ENCODE assay signal across 8 cellular contexts in the genomic region with DNA sequence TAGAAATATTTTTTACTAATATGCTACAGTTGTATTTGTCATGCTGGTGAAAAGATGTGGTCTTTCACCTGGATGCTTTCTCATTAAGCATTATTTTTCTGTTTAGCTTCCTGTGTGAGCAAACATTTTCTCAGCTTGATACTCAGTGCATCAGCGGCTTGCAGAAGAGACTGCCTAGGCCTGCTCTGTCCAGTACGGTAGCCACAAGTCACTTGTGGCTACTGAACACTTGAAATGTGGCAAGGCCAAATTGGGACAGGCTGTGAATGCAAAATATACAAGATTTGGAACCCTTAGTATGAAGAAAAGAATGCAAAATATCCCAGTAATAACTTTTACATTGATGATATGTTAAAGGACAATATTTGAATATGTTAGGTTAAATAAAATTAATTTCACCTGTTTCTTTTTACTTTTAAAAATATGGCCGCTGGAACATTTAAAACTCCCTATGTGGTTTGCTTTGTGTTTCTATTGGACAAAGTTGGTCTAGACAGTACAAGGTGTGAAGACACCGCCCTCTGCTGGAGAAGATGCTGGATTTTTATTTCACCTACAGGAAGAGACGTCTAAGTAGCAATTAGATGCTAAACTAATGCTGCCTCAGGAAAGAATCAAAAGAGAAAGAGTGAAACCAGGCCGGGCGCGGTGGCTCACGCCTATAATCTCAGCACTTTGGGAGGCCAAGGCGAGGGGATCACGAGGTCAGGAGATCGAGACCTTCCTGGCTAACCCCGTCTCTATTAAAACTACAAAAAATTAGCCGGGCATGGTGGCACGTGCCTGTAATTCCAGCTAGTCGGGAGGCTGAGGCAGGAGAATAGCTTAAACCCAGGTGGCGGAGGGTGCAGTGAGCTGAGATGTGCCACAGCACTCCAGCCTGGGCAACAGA. TPM values are rescaled to one million over a fixed set of nuclear protein-coding genes. Genes with fewer than 3 reads are reported as not detected.
A peak's percentile ranks its signal among the peaks of the same experiment; 100 is the strongest.
DNase-seq lines count a peak whose midpoint lies in the region; ATAC-seq and TF ChIP-seq lines count a peak whose summit lies in the region.

No MANE protein-coding gene starts in this region.

- POLR2A ChIA-PET in activated CD4-positive, alpha-beta memory T cell treated with anti-CD3 and anti-CD28 coated beads for 36 hours (lab: Charles Lee) = interaction anchor here (0.7 to 8.4 kb wide), 8 partner anchors 27 to 136 kb away, joined by 3 to 178 read pairs (median 4); a partner anchor contains a TSS

- ATAC-seq in HG03558 (IDR thresholded peaks at IDR 0.05; ENCODE audit: extremely low read depth, unreplicated experiment) (peak; percentile 36), GM21786 (IDR thresholded peaks at IDR 0.05; ENCODE audit: unreplicated experiment) (no peak)
- peak; percentile 41 for ATAC-seq in effector memory CD8-positive, alpha-beta T cell (replicated peaks)

- no peaks in the 10 kb centered on the region for H3K9me3 ChIP-seq in DOHH2 (ENCODE audit: control insufficient read depth, insufficient read depth, low read length)

- no peak overlapping the region for H2BK15ac ChIP-seq in mesendoderm (replicated peaks; ENCODE audit: low read depth)

- no peaks in the 10 kb centered on the region for H4K20me1 ChIP-seq in DOHH2 (ENCODE audit: control insufficient read depth, insufficient read depth, low read depth, low read length)

- H3K4me2 ChIP-seq in DOHH2 (ENCODE audit: low read length) (no peak overlapping the region), mesendoderm (ENCODE audit: low read length) (no peak overlapping the region)

- H3K4me1 ChIP-seq in DOHH2 (ENCODE audit: control insufficient read depth, low read length) (peaks cover 21% of the 10 kb centered on the region), mesendoderm (ENCODE audit: control insufficient read depth, low read depth, low read length) (no peaks in the 10 kb centered on the region)

- H3K27me3 Mint-ChIP-seq in activated CD4-positive, alpha-beta memory T cell treated with anti-CD3 and anti-CD28 coated beads for 36 hours = no peaks in the 10 kb centered on the region
- no peaks in the 10 kb centered on the region for H3K27me3 Mint-ChIP-seq in effector memory CD8-positive, alpha-beta T cell

- TF ChIP-seq CTCF in DOHH2 (IDR thresholded peaks at IDR 0.05; ENCODE audit: low read depth, low read length, poor library complexity, severe bottlenecking) = peak; percentile 74

- WGBS in mesendoderm (ENCODE audit: extremely low coverage, insufficient coverage, low lambda C conversion rate) = no CpG with 5 or more reads among the region's 17 CpGs

- no peak overlapping the region for H4K5ac ChIP-seq in mesendoderm (ENCODE audit: low read length)

- H3K9me3 Mint-ChIP-seq in activated CD4-positive, alpha-beta memory T cell treated with anti-CD3 and anti-CD28 coated beads for 36 hours = no peaks in the 10 kb centered on the region
- H3K9me3 Mint-ChIP-seq in effector memory CD8-positive, alpha-beta T cell = no peaks in the 10 kb centered on the region

- H3K23ac ChIP-seq in mesendoderm (ENCODE audit: low read length) = no peak overlapping the region

- no peak overlapping the region for H4K8ac ChIP-seq in mesendoderm (ENCODE audit: low read depth, low read length)

- CTCF ChIA-PET in activated CD4-positive, alpha-beta memory T cell treated with anti-CD3 and anti-CD28 coated beads for 36 hours (lab: Charles Lee) = interaction anchor here (0.6 to 8.7 kb wide), 24 partner anchors 9 to 289 kb away, joined by 3 to 159 read pairs (median 4); a partner anchor contains a TSS

- H2BK5ac ChIP-seq in mesendoderm (ENCODE audit: low read length) = no peak overlapping the region

- no peaks in the 10 kb centered on the region for H3K79me1 ChIP-seq in mesendoderm (ENCODE audit: low read length)

- peak overlapping the region; percentile 84 for H3K27ac Mint-ChIP-seq in activated CD4-positive, alpha-beta memory T cell treated with anti-CD3 and anti-CD28 coated beads for 36 hours
- H3K27ac Mint-ChIP-seq in effector memory CD8-positive, alpha-beta T cell = peak overlapping the region; percentile 93 to 98

- H3K4me3 Mint-ChIP-seq in activated CD4-positive, alpha-beta memory T cell treated with anti-CD3 and anti-CD28 coated beads for 36 hours = peak overlapping the region; percentile 59
- peak overlapping the region; percentile 70 to 88 for H3K4me3 Mint-ChIP-seq in effector memory CD8-positive, alpha-beta T cell

- no peak overlapping the region for H3K56ac ChIP-seq in mesendoderm (ENCODE audit: low read length)

- no peaks in the 10 kb centered on the region for H3K9me2 ChIP-seq in DOHH2 (replicated peaks; ENCODE audit: control insufficient read depth, low read length)

- H3K36me3 ChIP-seq in DOHH2 (ENCODE audit: control insufficient read depth, low read length) (no peaks in the 10 kb centered on the region), mesendoderm (ENCODE audit: control insufficient read depth, insufficient read depth, low read length) (no peaks in the 10 kb centered on the region)

- peaks cover 61% of the 10 kb centered on the region for H3K36me3 Mint-ChIP-seq in activated CD4-positive, alpha-beta memory T cell treated with anti-CD3 and anti-CD28 coated beads for 36 hours
- peaks cover 87% of the 10 kb centered on the region for H3K36me3 Mint-ChIP-seq in effector memory CD8-positive, alpha-beta T cell (ENCODE audit: insufficient read depth)

- H3K4ac ChIP-seq in mesendoderm (ENCODE audit: low read depth, low read length) = no peak overlapping the region

- DNase-seq in NCI-H82 (lab: John Stamatoyannopoulos, UW) (peak; percentile 83), mesendoderm (peak; percentile 82)
- DNase-seq in activated CD4-positive, alpha-beta memory T cell treated with anti-CD3 and anti-CD28 coated beads for 36 hours = peak; percentile 86
- DNase-seq in effector memory CD8-positive, alpha-beta T cell = peak; percentile 85 to 89 (median 86)
- DNase-seq in stimulated activated CD8-positive, alpha-beta memory T cell treated with anti-CD3 and anti-CD28 coated beads, Interleukin-4, amount 100 ng/mL, for 24 hours (ENCODE audit: low read depth) = peak; percentile 59

- intact Hi-C loops in activated CD4-positive, alpha-beta memory T cell treated with anti-CD3 and anti-CD28 coated beads for 36 hours (cut with micrococcal nuclease) = loop anchor here (1.0 kb wide), 2 partner anchors 30 to 88 kb away; no protein-coding TSS in a partner anchor

- H2BK120ac ChIP-seq in mesendoderm (ENCODE audit: low read depth, low read length) = no peak overlapping the region

- H2AK5ac ChIP-seq in mesendoderm (ENCODE audit: low read length) = no peak overlapping the region

- H3K4me1 Mint-ChIP-seq in activated CD4-positive, alpha-beta memory T cell treated with anti-CD3 and anti-CD28 coated beads for 36 hours (ENCODE audit: low read depth) = peaks cover 54% of the 10 kb centered on the region
- H3K4me1 Mint-ChIP-seq in effector memory CD8-positive, alpha-beta T cell (ENCODE audit: low read depth in 2 of 2) = peaks cover 43 to 62% of the 10 kb centered on the region in 2 donors

- H3F3A ChIP-seq in DOHH2 (ENCODE audit: control insufficient read depth, insufficient read depth) = no peaks in the 10 kb centered on the region

- no peak overlapping the region for H3K4me3 ChIP-seq in DOHH2 (ENCODE audit: low read length)
- no peak overlapping the region for H3K4me3 ChIP-seq in mesendoderm (ENCODE audit: low read length)

- no peak overlapping the region for H3K9ac ChIP-seq in mesendoderm (ENCODE audit: low read length)

- H3K27me3 ChIP-seq in DOHH2 (ENCODE audit: control insufficient read depth, low read length) (no peaks in the 10 kb centered on the region), mesendoderm (ENCODE audit: insufficient read depth, low read length, poor library complexity) (no peaks in the 10 kb centered on the region)

- no peak overlapping the region for H3K18ac ChIP-seq in mesendoderm (ENCODE audit: low read length)

- no peak overlapping the region for H3K27ac ChIP-seq in DOHH2 (ENCODE audit: low read depth, low read length)
- no peak overlapping the region for H3K27ac ChIP-seq in mesendoderm (ENCODE audit: low read depth, low read length)

- no peaks in the 10 kb centered on the region for H3K79me2 ChIP-seq in DOHH2 (ENCODE audit: control insufficient read depth, low read length)
- no peaks in the 10 kb centered on the region for H3K79me2 ChIP-seq in mesendoderm (ENCODE audit: control insufficient read depth, insufficient read depth, low read length)

RNA-seq across cellular contexts. Expression of a gene that starts 5.3 kb away (rescaled TPM):
- 100 to 1,000 TPM; 949 to 966 TPM for total RNA-seq in activated CD4-positive, alpha-beta memory T cell treated with anti-CD3 and anti-CD28 coated beads for 36 hours
- 0.08 TPM for polyA plus RNA-seq in mesendoderm (2013, experiment 1 of 2)
- polyA plus RNA-seq in mesendoderm (2013, experiment 2 of 2) = 0.06 TPM

RNA-seq across cellular contexts. Expression of a gene that starts 30.8 kb away (rescaled TPM):
- 10 to 100 TPM; 44.6 to 51.4 TPM for total RNA-seq in activated CD4-positive, alpha-beta memory T cell treated with anti-CD3 and anti-CD28 coated beads for 36 hours
- 31.3 TPM for polyA plus RNA-seq in mesendoderm (2013, experiment 1 of 2)
- 30.6 TPM for polyA plus RNA-seq in mesendoderm (2013, experiment 2 of 2)
